Comparison of ENCODE assay signal across 8 cellular contexts in genomic region chr3:141231101-141231922, GRCh38. TPM values are rescaled to one million over a fixed set of nuclear protein-coding genes. Genes with fewer than 3 reads are reported as not detected.
DNase-seq lines count a peak whose midpoint lies in the region; ATAC-seq and TF ChIP-seq lines count a peak whose summit lies in the region.

A gene with protein sequence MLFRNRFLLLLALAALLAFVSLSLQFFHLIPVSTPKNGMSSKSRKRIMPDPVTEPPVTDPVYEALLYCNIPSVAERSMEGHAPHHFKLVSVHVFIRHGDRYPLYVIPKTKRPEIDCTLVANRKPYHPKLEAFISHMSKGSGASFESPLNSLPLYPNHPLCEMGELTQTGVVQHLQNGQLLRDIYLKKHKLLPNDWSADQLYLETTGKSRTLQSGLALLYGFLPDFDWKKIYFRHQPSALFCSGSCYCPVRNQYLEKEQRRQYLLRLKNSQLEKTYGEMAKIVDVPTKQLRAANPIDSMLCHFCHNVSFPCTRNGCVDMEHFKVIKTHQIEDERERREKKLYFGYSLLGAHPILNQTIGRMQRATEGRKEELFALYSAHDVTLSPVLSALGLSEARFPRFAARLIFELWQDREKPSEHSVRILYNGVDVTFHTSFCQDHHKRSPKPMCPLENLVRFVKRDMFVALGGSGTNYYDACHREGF (plus strand): TSS chr3:141231825. CDS start chr3:141260176, 28,351 bp downstream.

- peak; percentile 40 for TF ChIP-seq CTCF in choroid plexus epithelial cell (conservative IDR thresholded peaks at IDR 0.05; ENCODE audit: low read depth, low read length)

- peak; percentile 97 for ATAC-seq in GM18909 (IDR thresholded peaks at IDR 0.05; ENCODE audit: poor library complexity, unreplicated experiment)
- ATAC-seq in HG03159 (IDR thresholded peaks at IDR 0.05; ENCODE audit: unreplicated experiment), result peak; percentile 94
- peak; percentile 88 for ATAC-seq in left lobe of liver

- peak within 1 kb of the TSS; percentile 82 for H3K4me3 ChIP-seq in choroid plexus epithelial cell (ENCODE audit: low read depth, low read length)

- DNase-seq in AML-193 (lab: John Stamatoyannopoulos, UW), result peak; percentile 87 to 89
- peak; percentile 78 for DNase-seq in NCI-H345 (lab: John Stamatoyannopoulos, UW)
- peak; percentile 82 to 84 for DNase-seq in activated CD4-positive, alpha-beta T cell treated with anti-CD3 and anti-CD28 coated beads for 24 hours (ENCODE audit: low read depth in 2 of 2)
- DNase-seq in choroid plexus epithelial cell (ENCODE audit: low read depth), result peak; percentile 94
- DNase-seq in left lobe of liver (ENCODE audit: low spot score), result peak; percentile 95
- DNase-seq in stimulated activated CD4-positive, alpha-beta T cell treated with anti-CD3 and anti-CD28 coated beads, Interleukin-2, amount 100 ng/mL, for 4 hours (ENCODE audit: low read depth), result peak; percentile 83

RNA-seq across cellular contexts. Expression of the gene that starts here (rescaled TPM):
- total RNA-seq in left lobe of liver, result 3.7 TPM

Comparison
In these comparisons a context has a peak if more than half of its experiments do, and no peak if none do; other contexts are left out.
1. Peak in every context shown above with its lines: DNase-seq, ATAC-seq and H3K4me3 ChIP-seq.